ENCODE assay signal across 12 cellular contexts in the genomic region with DNA sequence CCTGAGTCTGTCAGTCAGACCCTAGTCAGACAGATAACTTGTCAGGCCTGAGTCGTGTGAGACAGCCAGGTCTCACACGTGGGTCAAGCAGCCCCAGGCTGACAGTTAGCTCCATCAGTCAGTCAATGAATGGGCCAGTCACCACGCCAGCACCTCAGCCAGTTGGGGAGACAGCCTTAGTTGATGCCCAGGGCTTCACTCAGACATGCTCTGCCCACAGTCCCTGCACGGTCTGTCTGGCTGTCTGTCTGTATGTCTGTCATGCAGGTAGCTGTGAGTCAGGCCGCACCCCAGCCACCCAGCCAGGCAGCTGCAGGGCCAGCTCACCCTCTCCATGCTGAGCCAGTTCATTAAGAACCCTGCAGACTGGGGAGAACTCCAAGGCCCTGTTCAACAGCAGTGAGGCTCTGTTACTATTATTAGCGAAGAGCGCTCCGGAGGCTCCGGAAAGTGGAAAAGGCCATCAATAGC.
"Had no signal": no experiment of that assay in that cellular context is flagged by ENCODE, and none has a peak within 500 bp of the region (broad histone marks: within the 10 kb centered on the region; RNA-seq: fewer than 3 reads in every experiment).

No MANE protein-coding gene starts in this region.

- H3K4me2 ChIP-seq: smooth muscle cell had no signal

- H3K4me3 ChIP-seq: coronary artery, ovary, SJCRH30, smooth muscle cell, tibial nerve had no signal

- H3K4me3 Mint-ChIP-seq: activated naive CD8-positive, alpha-beta T cell treated with anti-CD3 and anti-CD28 coated beads, Interleukin-2, amount 10 ng/mL, durations not matched to agents 7 days and 5 days; stimulated activated memory B cell treated with anti-CD40 and anti-IgM and Interleukin-4, amounts not matched to agents 10 μg/mL and 1 μg/mL and 100 μg/mL, for 72 hours; T-helper 2 cell treated with Interferon-gamma antibody and Interleukin-4, amounts not matched to agents 5 μg/mL and 100 μg/mL, for 36 hours had no signal

- H3K27ac Mint-ChIP-seq: activated naive CD8-positive, alpha-beta T cell treated with anti-CD3 and anti-CD28 coated beads, Interleukin-2, amount 10 ng/mL, durations not matched to agents 7 days and 5 days; stimulated activated memory B cell treated with anti-CD40 and anti-IgM and Interleukin-4, amounts not matched to agents 10 μg/mL and 1 μg/mL and 100 μg/mL, for 72 hours; T-helper 2 cell treated with Interferon-gamma antibody and Interleukin-4, amounts not matched to agents 5 μg/mL and 100 μg/mL, for 36 hours had no signal

- H3K4me1 Mint-ChIP-seq: activated naive CD8-positive, alpha-beta T cell treated with anti-CD3 and anti-CD28 coated beads, Interleukin-2, amount 10 ng/mL, durations not matched to agents 7 days and 5 days; stimulated activated memory B cell treated with anti-CD40 and anti-IgM and Interleukin-4, amounts not matched to agents 10 μg/mL and 1 μg/mL and 100 μg/mL, for 72 hours had no signal

- DNase-seq: activated naive CD8-positive, alpha-beta T cell treated with anti-CD3 and anti-CD28 coated beads, Interleukin-2, amount 10 ng/mL, durations not matched to agents 7 days and 5 days; central memory CD4-positive, alpha-beta T cell; effector CD4-positive, alpha-beta T cell; mesenchymal stem cell; ovary; SJCRH30 had no signal

- H3K27me3 ChIP-seq: ovary, SJCRH30, tibial nerve had no signal

- ATAC-seq: activated CD4-positive, CD25-positive, alpha-beta regulatory T cell treated with anti-CD3 and anti-CD28 coated beads, Interleukin-2, amount 50 U/mL, for 24 hours; stimulated activated memory B cell treated with anti-CD40 and anti-IgM and Interleukin-4, amounts not matched to agents 10 μg/mL and 1 μg/mL and 100 μg/mL, for 72 hours had no signal

- H3K36me3 ChIP-seq: ovary, SJCRH30, tibial nerve had no signal

- H3K27ac ChIP-seq: coronary artery, ovary, SJCRH30, tibial nerve had no signal

- H3K9me3 Mint-ChIP-seq: activated naive CD8-positive, alpha-beta T cell treated with anti-CD3 and anti-CD28 coated beads, Interleukin-2, amount 10 ng/mL, durations not matched to agents 7 days and 5 days; T-helper 2 cell treated with Interferon-gamma antibody and Interleukin-4, amounts not matched to agents 5 μg/mL and 100 μg/mL, for 36 hours had no signal

- H3K4me1 ChIP-seq: SJCRH30, tibial nerve had no signal

- H3K9me3 ChIP-seq: ovary, SJCRH30, tibial nerve had no signal

- H3K36me3 Mint-ChIP-seq: activated naive CD8-positive, alpha-beta T cell treated with anti-CD3 and anti-CD28 coated beads, Interleukin-2, amount 10 ng/mL, durations not matched to agents 7 days and 5 days; stimulated activated memory B cell treated with anti-CD40 and anti-IgM and Interleukin-4, amounts not matched to agents 10 μg/mL and 1 μg/mL and 100 μg/mL, for 72 hours had no signal
